ENCODE assay signal across 12 cellular contexts in the genomic region with DNA sequence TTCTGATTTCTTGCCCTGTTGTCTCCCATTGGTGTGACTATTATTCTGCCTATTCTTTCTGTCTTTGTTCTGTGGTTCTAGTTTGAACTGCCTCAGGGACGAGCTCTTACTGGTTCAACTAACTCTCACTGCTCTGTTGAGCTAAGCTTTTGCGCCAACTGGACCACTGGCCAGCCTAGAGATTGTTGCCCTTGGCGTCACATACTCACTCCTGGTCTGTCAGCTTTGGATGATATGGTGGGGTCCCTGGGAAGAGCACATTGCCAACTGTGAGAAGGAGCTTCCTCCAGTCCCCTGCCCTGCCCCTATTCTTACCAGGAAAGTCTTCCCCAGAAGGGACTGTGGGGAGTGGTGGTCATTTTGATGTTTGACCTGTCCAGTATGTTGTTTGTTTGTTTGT. TPM values are rescaled to one million over a fixed set of nuclear protein-coding genes. Genes with fewer than 3 reads are reported as not detected.
DNase-seq lines count a peak whose midpoint lies in the region; ATAC-seq and TF ChIP-seq lines count a peak whose summit lies in the region.
"Had no signal": no experiment of that assay in that cellular context is flagged by ENCODE, and none has a peak within 500 bp of the region (broad histone marks: within the 10 kb centered on the region; RNA-seq: fewer than 3 reads in every experiment).

No MANE protein-coding gene starts in this region.

- TF ChIP-seq POLR2A in spleen (IDR thresholded peaks at IDR 0.05) = no peak

- TF ChIP-seq CTCF in CD4-positive, alpha-beta T cell (IDR thresholded peaks at IDR 0.05) = no peak
- no peak for TF ChIP-seq CTCF in spleen (IDR thresholded peaks at IDR 0.05 in 8 of 11, conservative IDR thresholded peaks at IDR 0.05 in 3 of 11)

- POLR2A ChIA-PET in CD4-positive, alpha-beta T cell (lab: Charles Lee) = interaction anchor here (1.7 to 4.5 kb wide), 2 partner anchors 12 to 26 kb away, joined by 4 to 56 read pairs; a partner anchor contains a TSS

- H3K36me3 ChIP-seq in HUES48 (ENCODE audit: control insufficient read depth, insufficient read depth, low read length) (peaks cover 82% of the 10 kb centered on the region), spleen (peaks cover 2 to 55% (median 16%) of the 10 kb centered on the region in 6 donors)

- no peak for ATAC-seq in CD4-positive, alpha-beta T cell (ENCODE audit: poor library complexity)
- no peak for ATAC-seq in activated naive CD4-positive, alpha-beta T cell treated with anti-CD3 and anti-CD28 coated beads, Interleukin-2, amount 50 U/mL, for 72 hours
- no peak for ATAC-seq in natural killer cell treated with Interleukin-12 subunit alpha and Interleukin-12 subunit beta and Interleukin-15 and Interleukin-18, amount 100 ng/mL, for 72 hours
- ATAC-seq in GM21619 (IDR thresholded peaks at IDR 0.05; ENCODE audit: unreplicated experiment) = no peak

- peaks cover 43% of the 10 kb centered on the region for H3K4me1 ChIP-seq in HUES48 (ENCODE audit: control insufficient read depth, insufficient read depth, low read length)
- H3K4me1 ChIP-seq in spleen = peaks cover 32 to 83% (median 59%) of the 10 kb centered on the region in 6 donors
- H3K4me1 ChIP-seq: parathyroid adenoma had no signal

- H3K9ac ChIP-seq in HUES48 (ENCODE audit: low read depth, low read length) = peak overlapping the region; percentile 20; the same call in 1 of the 2 replicates
- H3K9ac ChIP-seq: parathyroid adenoma had no signal

- H3K4me3 ChIP-seq in HUES48 (ENCODE audit: low read depth, low read length) (peak overlapping the region; percentile 36; the same call in 1 of the 2 replicates), spleen (no peak overlapping the region)

- peaks cover 27% of the 10 kb centered on the region for H3K36me3 Mint-ChIP-seq in CD4-positive, alpha-beta T cell (ENCODE audit: low read depth)
- H3K36me3 Mint-ChIP-seq in activated naive CD4-positive, alpha-beta T cell treated with anti-CD3 and anti-CD28 coated beads, Interleukin-2, amount 50 U/mL, for 72 hours = peaks cover 29 to 82% of the 10 kb centered on the region in 2 donors
- H3K36me3 Mint-ChIP-seq in natural killer cell treated with Interleukin-12 subunit alpha and Interleukin-12 subunit beta and Interleukin-15 and Interleukin-18, amount 100 ng/mL, for 72 hours = peaks cover 41% of the 10 kb centered on the region

- intact Hi-C loops in CD4-positive, alpha-beta T cell (cut with DNase I, micrococcal nuclease) = no loop called here
- intact Hi-C loops in spleen (cut with DNase I; ENCODE audit: low total_unique reads) = no loop called here

- DNase-seq in CD4-positive, alpha-beta T cell = no peak
- no peak for DNase-seq in activated naive CD4-positive, alpha-beta T cell treated with anti-CD3 and anti-CD28 coated beads, Interleukin-2, amount 50 U/mL, for 72 hours (ENCODE audit: low spot score in 2 of 2)
- no peak for DNase-seq in natural killer cell treated with Interleukin-12 subunit alpha and Interleukin-12 subunit beta and Interleukin-15 and Interleukin-18, amount 100 ng/mL, for 72 hours (ENCODE audit: low spot score)
- no peak for DNase-seq in dedifferentiated amniotic fluid mesenchymal stem cell (ENCODE audit: extremely low spot score)
- no peak for DNase-seq in spleen
- DNase-seq: head of caudate nucleus; NCI-H1436 treated with DMSO at 0.1 percent for 48 hours; NCI-H748 treated with DMSO at 0.1 percent for 48 hours; stimulated activated CD4-positive, alpha-beta T cell treated with anti-CD3 and anti-CD28 coated beads, Interleukin-1b, Interleukin-23, amount 100 ng/mL, for 48 hours had no signal

- H3K9me3 Mint-ChIP-seq in CD4-positive, alpha-beta T cell = no peaks in the 10 kb centered on the region
- no peaks in the 10 kb centered on the region for H3K9me3 Mint-ChIP-seq in activated naive CD4-positive, alpha-beta T cell treated with anti-CD3 and anti-CD28 coated beads, Interleukin-2, amount 50 U/mL, for 72 hours
- H3K9me3 Mint-ChIP-seq in natural killer cell treated with Interleukin-12 subunit alpha and Interleukin-12 subunit beta and Interleukin-15 and Interleukin-18, amount 100 ng/mL, for 72 hours = no peaks in the 10 kb centered on the region

- 78 to 93% (median 92%) methylated on average over 3 of the region's 3 CpGs for WGBS in spleen, 5 donors

- peaks cover 57% of the 10 kb centered on the region for H3K4me1 Mint-ChIP-seq in CD4-positive, alpha-beta T cell (ENCODE audit: low read depth)
- peaks cover 65 to 77% of the 10 kb centered on the region in 2 donors for H3K4me1 Mint-ChIP-seq in natural killer cell treated with Interleukin-12 subunit alpha and Interleukin-12 subunit beta and Interleukin-15 and Interleukin-18, amount 100 ng/mL, for 72 hours (ENCODE audit: low read depth in 2 of 2)

- peak overlapping the region; percentile 95 for H3K27ac Mint-ChIP-seq in CD4-positive, alpha-beta T cell
- H3K27ac Mint-ChIP-seq in activated naive CD4-positive, alpha-beta T cell treated with anti-CD3 and anti-CD28 coated beads, Interleukin-2, amount 50 U/mL, for 72 hours = peak overlapping the region; percentile 96 to 99
- peak overlapping the region; percentile 98 to 99 for H3K27ac Mint-ChIP-seq in natural killer cell treated with Interleukin-12 subunit alpha and Interleukin-12 subunit beta and Interleukin-15 and Interleukin-18, amount 100 ng/mL, for 72 hours

- H3K4me3 Mint-ChIP-seq in CD4-positive, alpha-beta T cell = no peak overlapping the region
- peak overlapping the region; percentile 83 for H3K4me3 Mint-ChIP-seq in natural killer cell treated with Interleukin-12 subunit alpha and Interleukin-12 subunit beta and Interleukin-15 and Interleukin-18, amount 100 ng/mL, for 72 hours

- no peaks in the 10 kb centered on the region for H3K9me3 ChIP-seq in CD4-positive, alpha-beta T cell (ENCODE audit: control insufficient read depth, low read length)
- H3K9me3 ChIP-seq in HUES48 (ENCODE audit: control insufficient read depth, insufficient read depth, low read length) (no peaks in the 10 kb centered on the region), spleen (no peaks in the 10 kb centered on the region)

- no peaks in the 10 kb centered on the region for H3K27me3 Mint-ChIP-seq in CD4-positive, alpha-beta T cell
- H3K27me3 Mint-ChIP-seq in natural killer cell treated with Interleukin-12 subunit alpha and Interleukin-12 subunit beta and Interleukin-15 and Interleukin-18, amount 100 ng/mL, for 72 hours = no peaks in the 10 kb centered on the region

- H3K27ac ChIP-seq in CD4-positive, alpha-beta T cell (ENCODE audit: low read depth, low read length) = no peak overlapping the region
- H3K27ac ChIP-seq in HUES48 (ENCODE audit: low read depth, low read length) (peak overlapping the region; percentile 55), spleen (peak overlapping the region in 2 of 8 donors; percentile 86 to 89)
- H3K27ac ChIP-seq: parathyroid adenoma had no signal

- CTCF ChIA-PET in CD4-positive, alpha-beta T cell (lab: Charles Lee) = no interaction called here

- no peaks in the 10 kb centered on the region for H3K27me3 ChIP-seq in CD4-positive, alpha-beta T cell (ENCODE audit: control insufficient read depth, insufficient read depth, low read length)
- no peaks in the 10 kb centered on the region for H3K27me3 ChIP-seq in HUES48 (ENCODE audit: control insufficient read depth, insufficient read depth, low read length)
- no peaks in the 10 kb centered on the region for H3K27me3 ChIP-seq in spleen (replicated peaks in 1 of 7)

RNA-seq across cellular contexts. Expression of a gene that starts 6.0 kb away (rescaled TPM):
- 10 to 100 TPM; 18.6 to 21.6 TPM for total RNA-seq in CD4-positive, alpha-beta T cell
- 100 to 1,000 TPM; 413 to 484 TPM for total RNA-seq in activated naive CD4-positive, alpha-beta T cell treated with anti-CD3 and anti-CD28 coated beads, Interleukin-2, amount 50 U/mL, for 72 hours
- 100 to 1,000 TPM; 384 to 480 TPM for total RNA-seq in natural killer cell treated with Interleukin-12 subunit alpha and Interleukin-12 subunit beta and Interleukin-15 and Interleukin-18, amount 100 ng/mL, for 72 hours
- 10 to 100 TPM; 32.5 to 71.1 (median 45.1) TPM for total RNA-seq in spleen
- polyA plus RNA-seq in spleen = 10 to 100 TPM; 17.8 to 35.8 (median 26.8) TPM

RNA-seq across cellular contexts. Expression of a gene that starts 25.8 kb away (rescaled TPM):
- total RNA-seq in CD4-positive, alpha-beta T cell = 100 to 1,000 TPM; 150 to 159 TPM
- 100 to 1,000 TPM; 151 to 173 TPM for total RNA-seq in activated naive CD4-positive, alpha-beta T cell treated with anti-CD3 and anti-CD28 coated beads, Interleukin-2, amount 50 U/mL, for 72 hours
- total RNA-seq in natural killer cell treated with Interleukin-12 subunit alpha and Interleukin-12 subunit beta and Interleukin-15 and Interleukin-18, amount 100 ng/mL, for 72 hours = 100 to 1,000 TPM; 167 to 228 TPM
- total RNA-seq in spleen = 100 to 1,000 TPM; 144 to 198 (median 177) TPM
- polyA plus RNA-seq in spleen = 10 to 100 TPM; 55.0 to 87.1 (median 62.8) TPM

RNA-seq across cellular contexts. Expression of a gene that starts 56.7 kb away (rescaled TPM):
- 10 to 100 TPM; 11.4 to 12.9 TPM for total RNA-seq in CD4-positive, alpha-beta T cell
- 10 to 100 TPM; 15.8 to 96.7 TPM for total RNA-seq in activated naive CD4-positive, alpha-beta T cell treated with anti-CD3 and anti-CD28 coated beads, Interleukin-2, amount 50 U/mL, for 72 hours
- total RNA-seq in natural killer cell treated with Interleukin-12 subunit alpha and Interleukin-12 subunit beta and Interleukin-15 and Interleukin-18, amount 100 ng/mL, for 72 hours = 10 to 100 TPM; 68.0 to 72.5 TPM
- total RNA-seq in spleen = 10 to 100 TPM; 12.6 to 39.8 (median 18.8) TPM
- 10 to 100 TPM; 33.6 to 41.4 (median 39.3) TPM for polyA plus RNA-seq in spleen

Comparison
In these comparisons a context has a peak if more than half of its experiments do, and no peak if none do; other contexts are left out.
1. RNA of a gene that starts 6.0 kb away (total RNA-seq): 413 to 484 TPM in activated naive CD4-positive, alpha-beta T cell treated with anti-CD3 and anti-CD28 coated beads, Interleukin-2, amount 50 U/mL, for 72 hours and 384 to 480 TPM in natural killer cell treated with Interleukin-12 subunit alpha and Interleukin-12 subunit beta and Interleukin-15 and Interleukin-18, amount 100 ng/mL, for 72 hours; 32.5 to 71.1 TPM in spleen and 18.6 to 21.6 TPM in CD4-positive, alpha-beta T cell; every median in the first group is over 4 times any median in the second.
2. Peak in every context shown above with its lines, with median percentiles within 50 percentile points of each other: H3K27ac Mint-ChIP-seq.